1 cellular context compared by ENCODE assay signal in the genomic region with DNA sequence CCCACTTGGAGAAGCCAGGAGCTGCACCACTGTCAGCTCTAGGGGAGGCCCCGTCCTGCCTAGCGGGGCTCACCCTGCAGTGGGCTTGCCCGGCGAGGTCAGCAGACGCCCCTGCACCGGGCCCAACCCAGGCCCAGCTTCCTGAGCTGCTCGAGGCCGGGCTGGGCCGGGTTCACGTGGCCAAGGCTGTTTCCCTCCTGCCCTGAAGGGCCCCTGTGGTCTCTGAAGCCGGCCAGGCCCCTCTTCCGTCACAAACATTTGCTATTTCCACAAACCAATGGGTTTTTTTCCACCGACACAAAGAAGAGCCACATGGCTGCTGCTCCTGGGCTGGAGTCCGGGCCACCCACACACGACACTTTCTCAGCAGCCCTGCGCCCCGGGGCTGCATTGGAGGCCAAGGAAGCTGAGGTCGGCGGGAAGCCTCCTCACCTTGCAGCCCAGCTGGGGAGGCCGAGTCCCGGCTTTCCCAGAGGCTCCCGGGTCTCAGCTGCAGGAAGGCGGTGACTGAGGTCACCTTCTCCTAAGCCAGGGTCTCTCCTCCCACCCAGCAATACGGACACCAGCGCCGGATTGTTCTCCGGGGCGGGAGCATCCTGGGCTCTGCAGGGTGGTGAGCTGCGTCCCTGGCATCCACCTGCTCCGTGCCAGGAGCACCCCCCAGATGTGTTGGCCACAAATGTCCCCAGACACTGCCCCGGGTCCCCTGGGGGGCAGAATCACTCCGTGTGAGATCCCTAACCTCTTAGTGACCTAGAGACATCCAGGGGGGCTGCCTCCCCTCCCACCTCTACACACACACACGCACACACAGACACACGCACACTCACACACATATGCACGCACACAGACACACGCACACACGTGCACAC.
TF ChIP-seq lines count a peak whose summit lies in the region.

No MANE protein-coding gene starts in this region.

TF ChIP-seq in HEK293, 187 proteins besides CTCF, POLR2A, EP300 and RAD21 (continued from another document):
- TF ChIP-seq PRDM10 (tag by site-specific recombination; IDR thresholded peaks at IDR 0.05) (peak; percentile 49; the same call in 1 of the 2 replicates), ZBTB7A (tag by site-specific recombination; IDR thresholded peaks at IDR 0.05; ENCODE audit: low read depth) (no peak), SP2 (tag by site-specific recombination; IDR thresholded peaks at IDR 0.05) (no peak), ZSCAN5A (tag by site-specific recombination; IDR thresholded peaks at IDR 0.05) (no peak), HOXC10 (CRISPR knock-in tag; IDR thresholded peaks at IDR 0.05) (no peak), ZFHX2 (tag by site-specific recombination; conservative IDR thresholded peaks at IDR 0.05) (peak; percentile 51)
